Comparison of ENCODE assay signal across 17 cellular contexts in the genomic region with DNA sequence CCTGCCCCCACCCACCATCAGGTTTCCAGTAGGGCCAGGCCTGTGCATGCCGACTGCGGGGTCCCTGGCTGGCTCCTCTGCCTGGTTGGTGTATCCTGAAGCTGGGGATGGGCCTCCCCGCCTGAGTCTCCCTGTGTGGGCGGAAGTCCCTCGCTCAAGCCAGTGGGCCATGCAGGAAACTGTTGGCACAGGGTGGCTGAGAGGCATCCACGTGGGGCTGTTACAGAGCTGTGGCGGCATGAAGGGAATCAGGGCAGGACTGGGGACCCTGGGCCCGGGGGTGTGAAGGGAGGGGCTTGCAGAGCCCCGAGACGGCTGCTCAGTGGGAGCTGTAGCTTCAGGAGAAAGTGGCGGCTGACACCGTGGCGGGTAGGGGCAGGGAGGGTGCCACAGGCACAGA.
"Had no signal": no experiment of that assay in that cellular context is flagged by ENCODE, and none has a peak within 500 bp of the region (broad histone marks: within the 10 kb centered on the region; RNA-seq: fewer than 3 reads in every experiment).

No MANE protein-coding gene starts in this region.

- DNase-seq: activated CD4-positive, alpha-beta T cell treated with anti-CD3 and anti-CD28 coated beads, Interleukin-2, amount 50 U/mL, for 4 hours; activated gamma-delta T cell; cerebellar nuclear complex; dermis blood vessel endothelial cell; effector memory CD8-positive, alpha-beta T cell; foreskin fibroblast; left colon; midbrain; occipital lobe; right cardiac atrium; stimulated activated CD4-positive, alpha-beta T cell treated with anti-CD3 and anti-CD28 coated beads, Interleukin-4, amount 100 ng/mL, for 1 hour; stimulated activated naive CD8-positive, alpha-beta T cell treated with anti-CD3 and anti-CD28 coated beads, Interleukin-15, amount 100 ng/mL, for 72 hours; testis had no signal

- H3K27ac ChIP-seq: testis had no signal

- H3K9me3 ChIP-seq: ascending aorta, breast epithelium, testis had no signal

- H3K36me3 ChIP-seq: breast epithelium had no signal

- H3K27me3 ChIP-seq: ascending aorta, breast epithelium, hepatocyte, testis had no signal

- H3K4me3 ChIP-seq: ascending aorta, breast epithelium, hepatocyte, smooth muscle cell, testis had no signal

- ATAC-seq: effector memory CD8-positive, alpha-beta T cell; left colon; right cardiac atrium; stimulated activated naive CD8-positive, alpha-beta T cell treated with anti-CD3 and anti-CD28 coated beads, Interleukin-15, amount 100 ng/mL, for 72 hours had no signal
